Comparison of ENCODE assay signal across 1 cellular context in the genomic region with DNA sequence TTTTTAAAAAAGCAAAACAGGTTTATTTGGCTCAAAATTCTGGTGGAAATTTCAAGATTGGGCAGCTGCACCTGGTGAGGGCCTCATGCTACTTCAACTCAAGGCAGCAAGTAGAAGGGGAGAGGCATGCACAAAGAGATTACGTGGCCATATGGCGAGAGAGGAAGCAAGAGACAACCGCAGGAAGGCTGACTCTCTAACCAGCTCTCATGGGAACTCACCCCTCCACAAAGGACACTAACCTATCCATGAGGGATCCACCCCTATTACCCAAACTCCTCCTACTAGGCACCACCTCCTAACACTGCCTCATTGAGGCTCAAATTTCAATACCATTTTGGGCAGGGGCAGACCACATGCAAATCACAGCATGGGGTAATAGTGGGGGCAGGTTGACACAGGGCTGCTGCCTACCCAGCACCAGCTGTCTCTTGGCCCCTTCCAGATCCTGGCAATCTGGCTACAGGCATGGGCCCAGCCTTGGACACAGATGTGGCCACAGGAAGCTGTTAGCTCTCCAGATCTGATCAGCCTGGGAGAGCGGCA.
TF ChIP-seq lines count a peak whose summit lies in the region.

No MANE protein-coding gene starts in this region.

TF ChIP-seq in GM12891, 5 proteins besides CTCF, POLR2A, EP300 and RAD21 (continued from another document):
- TF ChIP-seq PAX5 (IDR thresholded peaks at IDR 0.05; ENCODE audit: insufficient read depth, low read length, severe bottlenecking) (no peak), POU2F2 (IDR thresholded peaks at IDR 0.05; ENCODE audit: low read depth, low read length) (peak; percentile 99)
TF ChIP-seq in GM12891: peak in this region for 4.
